ENCODE assay signal across 20 cellular contexts in the genomic region with DNA sequence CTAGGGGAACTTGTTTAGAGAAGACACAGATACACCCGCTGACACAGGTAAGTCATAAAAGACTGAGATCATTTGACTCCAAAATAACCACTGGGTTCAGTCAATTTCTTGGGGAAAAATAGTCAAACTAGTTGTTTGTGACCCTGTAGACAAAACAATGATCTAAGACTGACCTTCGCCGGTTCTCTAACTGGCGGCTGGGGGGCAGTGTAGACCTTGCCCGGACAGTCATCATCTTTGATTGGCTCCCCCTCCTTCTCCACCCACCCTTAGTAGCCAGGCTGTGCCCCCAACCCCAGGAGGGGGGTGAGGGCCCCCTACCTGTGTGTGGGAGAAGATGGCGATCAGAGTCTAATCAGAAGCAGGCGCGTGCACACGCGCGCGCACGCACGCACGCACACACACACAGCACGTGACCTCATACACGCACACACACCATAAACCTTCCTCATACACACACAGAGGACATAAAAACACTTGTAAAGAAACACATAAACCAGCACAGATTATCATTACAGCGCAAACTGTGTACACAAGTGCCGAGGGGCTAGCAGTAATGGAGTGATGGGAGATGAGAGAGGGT. TPM values are rescaled to one million over a fixed set of nuclear protein-coding genes. Genes with fewer than 3 reads are reported as not detected.
A peak's percentile ranks its signal among the peaks of the same experiment; 100 is the strongest.
DNase-seq lines count a peak whose midpoint lies in the region; ATAC-seq, FAIRE-seq and TF ChIP-seq lines count a peak whose summit lies in the region.
"Had no signal": no experiment of that assay in that cellular context is flagged by ENCODE, and none has a peak within 500 bp of the region (broad histone marks: within the 10 kb centered on the region; RNA-seq: fewer than 3 reads in every experiment).

No MANE protein-coding gene starts in this region.

- H3K36me3 ChIP-seq in K562 (ENCODE audit: control insufficient read depth, insufficient read depth, low read length) (no peaks in the 10 kb centered on the region), neural cell (ENCODE audit: insufficient read depth, low read length) (no peaks in the 10 kb centered on the region)
- H3K36me3 ChIP-seq: SJSA1 had no signal

- no peaks in the 10 kb centered on the region for H3K9me1 ChIP-seq in K562 (ENCODE audit: control insufficient read depth, insufficient read depth, low read length)

- H3K9ac ChIP-seq in K562 (ENCODE audit: insufficient read depth in 1 of 2, low read depth in 2 of 2, low read length in 2 of 2) (no peak overlapping the region), neural cell (ENCODE audit: low read length) (no peak overlapping the region)
- H3K9ac ChIP-seq: GM23248 had no signal

- no peaks in the 10 kb centered on the region for H3K9me3 ChIP-seq in K562 (replicated peaks; ENCODE audit: control insufficient read depth, insufficient read depth, low read depth, low read length)
- H3K9me3 ChIP-seq in neural cell (ENCODE audit: low read length): no peaks in the 10 kb centered on the region
- H3K9me3 ChIP-seq: SJSA1 had no signal

- H3K9me2 ChIP-seq in neural cell (ENCODE audit: insufficient read depth, low read length): no peaks in the 10 kb centered on the region

- CTCF ChIA-PET in K562 (lab: Yijun Ruan, JAX; ENCODE audit: low intra/inter-chr PET ratio): no interaction called here

- H3K79me2 ChIP-seq in K562 (ENCODE audit: control insufficient read depth, insufficient read depth, low read length) (no peaks in the 10 kb centered on the region), neural cell (replicated peaks; ENCODE audit: insufficient read depth, low read length) (peaks cover 15% of the 10 kb centered on the region)

- no peak overlapping the region for H3K27ac ChIP-seq in K562 (ENCODE audit: extremely low read depth, low read depth, low read length)
- no peak overlapping the region for H3K27ac ChIP-seq in neural cell (ENCODE audit: low read length)
- H3K27ac ChIP-seq: GM23248, SJSA1 had no signal

- no peaks in the 10 kb centered on the region for H3K4me1 Mint-ChIP-seq in stimulated activated naive CD8-positive, alpha-beta T cell treated with anti-CD3 and anti-CD28 coated beads, Interleukin-15, amount 100 ng/mL, for 72 hours
- H3K4me1 Mint-ChIP-seq in natural killer cell: peaks cover 0 to 3% of the 10 kb centered on the region in 2 donors

- TF ChIP-seq EP300 in K562 (IDR thresholded peaks at IDR 0.05; ENCODE audit: low read length) (no peak), neural cell (conservative IDR thresholded peaks at IDR 0.05; ENCODE audit: poor library complexity, severe bottlenecking) (no peak)

- intact Hi-C loops in K562 (cut with micrococcal nuclease) (no loop called here), natural killer cell (cut with micrococcal nuclease) (no loop called here)

- H3K9me3 Mint-ChIP-seq in stimulated activated naive CD8-positive, alpha-beta T cell treated with anti-CD3 and anti-CD28 coated beads, Interleukin-15, amount 100 ng/mL, for 72 hours: no peaks in the 10 kb centered on the region
- H3K9me3 Mint-ChIP-seq in natural killer cell: no peaks in the 10 kb centered on the region

- H3K27me3 ChIP-seq in K562 (ENCODE audit: control insufficient read depth in 2 of 2, insufficient read depth in 2 of 2, low read length in 2 of 2): peaks cover 0 to 44% of the 10 kb centered on the region in 2 experiments; a peak in 3 of 5 replicates
- no peaks in the 10 kb centered on the region for H3K27me3 ChIP-seq in neural cell (ENCODE audit: insufficient read depth, low read depth, low read length)
- H3K27me3 ChIP-seq: SJSA1 had no signal

- BruUV-seq in K562 (replicated peaks; lab: Mats Ljungman, UMichigan): no TSS peak

- no peaks in the 10 kb centered on the region for H3F3A ChIP-seq in neural cell (ENCODE audit: insufficient read depth, low read length, poor library complexity, severe bottlenecking)

- peak in 1 of 2 experiments; percentile 17; a peak in 1 of 4 replicates for TF ChIP-seq RAD21 in K562 (CRISPR knock-in tag; conservative IDR thresholded peaks at IDR 0.05 in 1 of 2, IDR thresholded peaks at IDR 0.05 in 1 of 2)
- no peak for TF ChIP-seq RAD21 in neural cell (conservative IDR thresholded peaks at IDR 0.05)

- POLR2A ChIA-PET in K562 (lab: Yijun Ruan, JAX): no interaction called here

- no peak for DNase-seq in stimulated activated naive CD8-positive, alpha-beta T cell treated with anti-CD3 and anti-CD28 coated beads, Interleukin-15, amount 100 ng/mL, for 72 hours
- no peak for DNase-seq in stimulated activated naive CD8-positive, alpha-beta T cell treated with anti-CD3 and anti-CD28 coated beads, Interleukin-15, Interleukin-2, amounts not matched to agents 100 U/mL and 50 U/mL, for 24 hours
- peak in 2 of 4 experiments; percentile 26 to 33 for DNase-seq in K562 (ENCODE audit: extremely low read depth in 1 of 4, low spot score in 3 of 4)
- DNase-seq in SHP77 (lab: John Stamatoyannopoulos, UW): no peak
- no peak for DNase-seq in inferior parietal cortex (ENCODE audit: extremely low spot score)
- no peak for DNase-seq in natural killer cell
- no peak for DNase-seq in T-helper 1 cell
- DNase-seq: C1 segment of cervical spinal cord, GDM1, GM23248, KBM-7, NCI-H1436, NCI-H2029 treated with DMSO at 0.1 percent for 48 hours, NCI-H345, NCI-H526, OCI-M1 had no signal

- H3K36me3 Mint-ChIP-seq in natural killer cell: no peaks in the 10 kb centered on the region

- TF ChIP-seq POLR2A in K562 (conservative IDR thresholded peaks at IDR 0.05): no peak

- H3K4me1 ChIP-seq in K562 (replicated peaks in 1 of 2; ENCODE audit: control insufficient read depth in 2 of 2, insufficient read depth in 2 of 2, low read length in 2 of 2): no peaks in the 10 kb centered on the region

- H3K4me3 Mint-ChIP-seq in stimulated activated naive CD8-positive, alpha-beta T cell treated with anti-CD3 and anti-CD28 coated beads, Interleukin-15, amount 100 ng/mL, for 72 hours: no peak overlapping the region
- H3K4me3 Mint-ChIP-seq in natural killer cell: no peak overlapping the region

- H3K4me3 ChIP-seq in K562: no peak overlapping the region
- no peak overlapping the region for H3K4me3 ChIP-seq in neural cell (ENCODE audit: low read length)
- H3K4me3 ChIP-seq: GM12878, GM23248, SJSA1 had no signal

- no peak for FAIRE-seq in K562 (lab: Jason Lieb, UNC)
- FAIRE-seq: A204.1, GM12878 had no signal

- H3K27ac Mint-ChIP-seq in stimulated activated naive CD8-positive, alpha-beta T cell treated with anti-CD3 and anti-CD28 coated beads, Interleukin-15, amount 100 ng/mL, for 72 hours: peak overlapping the region in 1 of 2 donors; percentile 27
- H3K27ac Mint-ChIP-seq in natural killer cell: no peak overlapping the region

- WGBS in K562 (ENCODE audit: insufficient coverage, low coverage, missing lambda C conversion rate): 50% methylated on average over 18 of the region's 19 CpGs

- H4K20me1 ChIP-seq in K562 (replicated peaks; ENCODE audit: control insufficient read depth, insufficient read depth, low read length) (peaks cover 11% of the 10 kb centered on the region), neural cell (ENCODE audit: insufficient read depth) (no peaks in the 10 kb centered on the region)

- H3K27me3 Mint-ChIP-seq in stimulated activated naive CD8-positive, alpha-beta T cell treated with anti-CD3 and anti-CD28 coated beads, Interleukin-15, amount 100 ng/mL, for 72 hours: peaks cover 7% of the 10 kb centered on the region
- peaks cover 13 to 19% of the 10 kb centered on the region in 2 donors for H3K27me3 Mint-ChIP-seq in natural killer cell (ENCODE audit: low read depth in 2 of 2)

- H2AFZ ChIP-seq in K562 (ENCODE audit: low read depth, low read length): no peak overlapping the region
- H2AFZ ChIP-seq in neural cell (ENCODE audit: low read depth, low read length): no peak overlapping the region
- H2AFZ ChIP-seq: GM23248 had no signal

- peak; percentile 15 for ATAC-seq in stimulated activated naive CD8-positive, alpha-beta T cell treated with anti-CD3 and anti-CD28 coated beads, Interleukin-15, amount 100 ng/mL, for 72 hours
- no peak for ATAC-seq in stimulated activated naive CD8-positive, alpha-beta T cell treated with anti-CD3 and anti-CD28 coated beads, Interleukin-15, Interleukin-2, amounts not matched to agents 100 U/mL and 50 U/mL, for 24 hours
- ATAC-seq in K562 (peak; percentile 53; the same call in 1 of the 3 replicates), natural killer cell (no peak)
- ATAC-seq: GM12878 had no signal

- no peak overlapping the region for H3K4me2 ChIP-seq in K562 (ENCODE audit: insufficient read depth, low read length)
- H3K4me2 ChIP-seq in neural cell (ENCODE audit: low read length): no peak overlapping the region

- TF ChIP-seq CTCF in K562 (IDR thresholded peaks at IDR 0.05 in 2 of 3, conservative IDR thresholded peaks at IDR 0.05 in 1 of 3; ENCODE audit: insufficient read depth in 2 of 3, low read depth in 1 of 3, low read length in 3 of 3): peak; percentile 24 to 37 (median 30); a peak in 4 of 6 replicates
- TF ChIP-seq CTCF in neural cell (IDR thresholded peaks at IDR 0.05; ENCODE audit: poor library complexity, severe bottlenecking): no peak
- no peak for TF ChIP-seq CTCF in natural killer cell (IDR thresholded peaks at IDR 0.05)

- in situ Hi-C loops in K562 (cut with MboI): no loop called here

TF ChIP-seq in K562, 482 proteins besides CTCF, POLR2A, EP300 and RAD21 (continues in another document):
- no peak for TF ChIP-seq MTF1 (CRISPR knock-in tag; IDR thresholded peaks at IDR 0.05; ENCODE audit: borderline replicate concordance)

RNA-seq across cellular contexts. Expression of a gene that starts 12.4 kb away (rescaled TPM):
- 0.42 TPM in 1 of 2 replicates, not detected in the other for total RNA-seq in K562 (2011; cell fraction: chromatin; rRNA removed; ENCODE audit: low replicate concordance)
- total RNA-seq in K562 (2011; cell fraction: nucleolus; rRNA removed): 0.26 and 1.7 TPM in 2 replicates
- 0.38 and 1.0 TPM in 2 replicates for total RNA-seq in K562 (2011; cell fraction: nucleoplasm; rRNA removed)
- total RNA-seq in K562 (2014; rRNA removed) (0.09 and 0.33 TPM in 2 replicates), K562 (2014; rRNA removed; fragmentation: Illumina TruSeq; extraction: Trizol) (0.25 TPM in 1 of 2 replicates, not detected in the other), K562 (2015; rRNA removed; fragmentation: Illumina TruSeq; extraction: Trizol) (not detected in 2 replicates), K562 (2021) (0.53 and 0.74 TPM in 2 replicates), natural killer cell (10 to 100 TPM in 1 of 3 donors, 1 to 10 TPM in 2; 5.8 to 18.8 (median 7.8) TPM)
- polyA plus RNA-seq in K562 (2011; rRNA removed) (0.09 and 0.11 TPM in 2 replicates), K562 (2014; fragmentation: Illumina TruSeq; extraction: Trizol) (0.45 and 0.69 TPM in 2 replicates), K562 (2014; fragmentation: Nextera tagmentation; extraction: Ambion mirVana) (under 1 TPM in 1 of 2 experiments, not detected in 1; 0.21 TPM), K562 (2014; rRNA removed) (0.09 and 0.23 TPM in 2 replicates), neural cell (5.6 and 8.1 TPM in 2 replicates)
- polyA plus RNA-seq in K562 (2011; cell fraction: cytosol; rRNA removed): 0.13 and 0.25 TPM in 2 replicates
- polyA plus RNA-seq in K562 (2011; cell fraction: nucleus; rRNA removed): 0.43 TPM in 1 of 2 replicates, not detected in the other
- 0.12 and 0.48 TPM in 2 replicates for polyA plus RNA-seq in K562 (2012)
- 0.39 TPM in 1 of 2 replicates, not detected in the other for polyA minus RNA-seq in K562 (2011; rRNA and poly(A)+ RNA removed)
- polyA minus RNA-seq in K562 (2011; cell fraction: cytosol; rRNA and poly(A)+ RNA removed): not detected in 2 replicates
- polyA minus RNA-seq in K562 (2011; cell fraction: nucleus; rRNA and poly(A)+ RNA removed): not detected in 2 replicates
- 28.2 and 29.8 TPM in 2 replicates for polyA minus RNA-seq in neural cell

Comparison
In these comparisons a context has a peak if more than half of its experiments do, and no peak if none do; other contexts are left out.
1. ATAC-seq: peak in stimulated activated naive CD8-positive, alpha-beta T cell treated with anti-CD3 and anti-CD28 coated beads, Interleukin-15, amount 100 ng/mL, for 72 hours (single experiment) and K562 (single experiment); none in stimulated activated naive CD8-positive, alpha-beta T cell treated with anti-CD3 and anti-CD28 coated beads, Interleukin-15, Interleukin-2, amounts not matched to agents 100 U/mL and 50 U/mL, for 24 hours (single experiment) and natural killer cell (0 of 3).
2. CTCF ChIP-seq: peak in K562 (3 of 3); none in neural cell (single experiment) and natural killer cell (single experiment).